10 cellular contexts compared by ENCODE assay signal in the genomic region with DNA sequence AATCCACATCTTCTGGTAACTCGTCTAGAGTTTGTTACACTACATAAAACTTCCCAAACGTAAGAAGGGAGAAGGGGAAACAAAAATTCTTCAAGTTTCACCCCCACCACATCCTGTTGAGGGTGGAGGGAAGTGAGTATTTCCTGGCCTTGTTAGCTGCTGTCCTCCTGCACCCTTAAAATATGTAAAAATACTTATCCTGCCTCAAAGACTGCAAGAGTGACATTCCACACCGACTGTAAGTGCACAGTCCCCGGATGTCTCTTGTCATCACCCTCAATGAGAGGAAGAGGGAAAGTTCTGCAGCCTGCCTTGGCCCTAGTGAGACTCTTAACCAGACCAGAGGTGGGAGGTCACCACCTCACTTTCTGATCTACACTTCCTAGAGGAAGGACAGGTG. TPM values are rescaled to one million over a fixed set of nuclear protein-coding genes. Genes with fewer than 3 reads are reported as not detected.
DNase-seq lines count a peak whose midpoint lies in the region; ATAC-seq and TF ChIP-seq lines count a peak whose summit lies in the region.
"Had no signal": no experiment of that assay in that cellular context is flagged by ENCODE, and none has a peak within 500 bp of the region (broad histone marks: within the 10 kb centered on the region; RNA-seq: fewer than 3 reads in every experiment).

No MANE protein-coding gene starts in this region.

- no peak for TF ChIP-seq CTCF in DOHH2 (IDR thresholded peaks at IDR 0.05; ENCODE audit: low read depth, low read length, poor library complexity, severe bottlenecking)
- TF ChIP-seq CTCF in gastrocnemius medialis (IDR thresholded peaks at IDR 0.05 in 4 of 5, conservative IDR thresholded peaks at IDR 0.05 in 1 of 5): no peak

- H3K27me3 Mint-ChIP-seq in activated T-helper 1 cell treated with anti-CD3 and anti-CD28 coated beads, Interleukin-12 subunit alpha, Interleukin-12 subunit beta, Interleukin-2, Interleukin-4 antibody, amounts not matched to agents 30 ng/mL and 10 ng/mL and 1 ng/mL, durations not matched to agents 14 hours and 24 hours and 36 hours (ENCODE audit: insufficient read depth): peaks cover 19% of the 10 kb centered on the region
- peaks cover 10% of the 10 kb centered on the region in 2 donors for H3K27me3 Mint-ChIP-seq in natural killer cell treated with Interleukin-12 subunit alpha and Interleukin-12 subunit beta and Interleukin-15 and Interleukin-18, amount 100 ng/mL, for 72 hours

- no peak for ATAC-seq in natural killer cell treated with Interleukin-12 subunit alpha and Interleukin-12 subunit beta and Interleukin-15 and Interleukin-18, amount 100 ng/mL, for 72 hours
- ATAC-seq in gastrocnemius medialis: no peak
- ATAC-seq in SK-N-SH treated with all-trans-retinoic acid at 6 μM for 48 hours: no peak

- peaks cover 52% of the 10 kb centered on the region for H3K4me1 Mint-ChIP-seq in activated T-helper 1 cell treated with anti-CD3 and anti-CD28 coated beads, Interleukin-12 subunit alpha, Interleukin-12 subunit beta, Interleukin-2, Interleukin-4 antibody, amounts not matched to agents 30 ng/mL and 10 ng/mL and 1 ng/mL, durations not matched to agents 14 hours and 24 hours and 36 hours (ENCODE audit: low read depth)
- peaks cover 45% of the 10 kb centered on the region in 2 donors for H3K4me1 Mint-ChIP-seq in natural killer cell treated with Interleukin-12 subunit alpha and Interleukin-12 subunit beta and Interleukin-15 and Interleukin-18, amount 100 ng/mL, for 72 hours (ENCODE audit: low read depth in 2 of 2)

- intact Hi-C loops in activated T-helper 1 cell treated with anti-CD3 and anti-CD28 coated beads, Interleukin-12 subunit alpha, Interleukin-12 subunit beta, Interleukin-2, Interleukin-4 antibody, amounts not matched to agents 30 ng/mL and 10 ng/mL and 1 ng/mL, durations not matched to agents 14 hours and 24 hours and 36 hours (cut with micrococcal nuclease): loop anchor here (1.0 to 10.0 kb wide), 2 partner anchors 12 to 257 kb away; no protein-coding TSS in a partner anchor
- intact Hi-C loops in gastrocnemius medialis (cut with DNase I; ENCODE audit: low total_unique reads): no loop called here

- peak overlapping the region; percentile 66 for H3K4me3 Mint-ChIP-seq in activated T-helper 1 cell treated with anti-CD3 and anti-CD28 coated beads, Interleukin-12 subunit alpha, Interleukin-12 subunit beta, Interleukin-2, Interleukin-4 antibody, amounts not matched to agents 30 ng/mL and 10 ng/mL and 1 ng/mL, durations not matched to agents 14 hours and 24 hours and 36 hours
- peak overlapping the region; percentile 64 for H3K4me3 Mint-ChIP-seq in natural killer cell treated with Interleukin-12 subunit alpha and Interleukin-12 subunit beta and Interleukin-15 and Interleukin-18, amount 100 ng/mL, for 72 hours

- peaks cover 13% of the 10 kb centered on the region for H3F3A ChIP-seq in DOHH2 (ENCODE audit: control insufficient read depth, insufficient read depth)

- no peaks in the 10 kb centered on the region for H3K79me2 ChIP-seq in DOHH2 (ENCODE audit: control insufficient read depth, low read length)

- H3K27me3 ChIP-seq in DOHH2 (ENCODE audit: control insufficient read depth, low read length) (no peaks in the 10 kb centered on the region), gastrocnemius medialis (no peaks in the 10 kb centered on the region)

- TF ChIP-seq POLR2A in gastrocnemius medialis (IDR thresholded peaks at IDR 0.05): no peak

- H3K27ac ChIP-seq in DOHH2 (ENCODE audit: low read depth, low read length) (peak overlapping the region; percentile 63), gastrocnemius medialis (no peak overlapping the region)
- H3K27ac ChIP-seq: SJSA1 had no signal

- H3K36me3 Mint-ChIP-seq in activated T-helper 1 cell treated with anti-CD3 and anti-CD28 coated beads, Interleukin-12 subunit alpha, Interleukin-12 subunit beta, Interleukin-2, Interleukin-4 antibody, amounts not matched to agents 30 ng/mL and 10 ng/mL and 1 ng/mL, durations not matched to agents 14 hours and 24 hours and 36 hours (ENCODE audit: low read depth): peaks cover 11% of the 10 kb centered on the region
- H3K36me3 Mint-ChIP-seq in natural killer cell treated with Interleukin-12 subunit alpha and Interleukin-12 subunit beta and Interleukin-15 and Interleukin-18, amount 100 ng/mL, for 72 hours: no peaks in the 10 kb centered on the region

- H3K9me3 ChIP-seq in DOHH2 (ENCODE audit: control insufficient read depth, insufficient read depth, low read length): no peaks in the 10 kb centered on the region
- no peaks in the 10 kb centered on the region for H3K9me3 ChIP-seq in gastrocnemius medialis

- H4K20me1 ChIP-seq in DOHH2 (ENCODE audit: control insufficient read depth, insufficient read depth, low read depth, low read length): no peaks in the 10 kb centered on the region

- in situ Hi-C loops in gastrocnemius medialis (cut with MboI; ENCODE audit: low sequenced_read_pairs in 4 of 4): no loop called here

- DNase-seq in Jurkat, Clone E6-1 (ENCODE audit: low read depth, low spot score): peak; percentile 79
- DNase-seq in activated T-helper 1 cell treated with anti-CD3 and anti-CD28 coated beads, Interleukin-12 subunit alpha, Interleukin-12 subunit beta, Interleukin-2, Interleukin-4 antibody, amounts not matched to agents 30 ng/mL and 10 ng/mL and 1 ng/mL, durations not matched to agents 14 hours and 24 hours and 36 hours (ENCODE audit: low spot score): no peak
- DNase-seq in natural killer cell treated with Interleukin-12 subunit alpha and Interleukin-12 subunit beta and Interleukin-15 and Interleukin-18, amount 100 ng/mL, for 72 hours (ENCODE audit: low spot score): no peak
- DNase-seq in islet precursor cell (no peak), ecto neural progenitor cell (ENCODE audit: low spot score) (no peak), gastrocnemius medialis (no peak)
- DNase-seq: NCI-H226 had no signal

- H3K4me3 ChIP-seq in DOHH2 (ENCODE audit: low read length) (peak overlapping the region; percentile 57), gastrocnemius medialis (no peak overlapping the region)
- peak overlapping the region; percentile 20 for H3K4me3 ChIP-seq in Jurkat, Clone E6-1 (ENCODE audit: low read length)
- H3K4me3 ChIP-seq: SJSA1 had no signal

- no peaks in the 10 kb centered on the region for H3K9me2 ChIP-seq in DOHH2 (replicated peaks; ENCODE audit: control insufficient read depth, low read length)

- peak overlapping the region; percentile 72 for H3K4me2 ChIP-seq in DOHH2 (ENCODE audit: low read length)

- H3K36me3 ChIP-seq in DOHH2 (ENCODE audit: control insufficient read depth, low read length) (no peaks in the 10 kb centered on the region), gastrocnemius medialis (no peaks in the 10 kb centered on the region)
- H3K36me3 ChIP-seq: SJSA1 had no signal

- H3K4me1 ChIP-seq in DOHH2 (ENCODE audit: control insufficient read depth, low read length) (peaks cover 53% of the 10 kb centered on the region), gastrocnemius medialis (peaks cover 12% of the 10 kb centered on the region in 2 donors)

- no peaks in the 10 kb centered on the region for H3K9me3 Mint-ChIP-seq in activated T-helper 1 cell treated with anti-CD3 and anti-CD28 coated beads, Interleukin-12 subunit alpha, Interleukin-12 subunit beta, Interleukin-2, Interleukin-4 antibody, amounts not matched to agents 30 ng/mL and 10 ng/mL and 1 ng/mL, durations not matched to agents 14 hours and 24 hours and 36 hours
- H3K9me3 Mint-ChIP-seq in natural killer cell treated with Interleukin-12 subunit alpha and Interleukin-12 subunit beta and Interleukin-15 and Interleukin-18, amount 100 ng/mL, for 72 hours: no peaks in the 10 kb centered on the region

- no peak overlapping the region for H3K27ac Mint-ChIP-seq in activated T-helper 1 cell treated with anti-CD3 and anti-CD28 coated beads, Interleukin-12 subunit alpha, Interleukin-12 subunit beta, Interleukin-2, Interleukin-4 antibody, amounts not matched to agents 30 ng/mL and 10 ng/mL and 1 ng/mL, durations not matched to agents 14 hours and 24 hours and 36 hours
- H3K27ac Mint-ChIP-seq in natural killer cell treated with Interleukin-12 subunit alpha and Interleukin-12 subunit beta and Interleukin-15 and Interleukin-18, amount 100 ng/mL, for 72 hours: peak overlapping the region; percentile 41 to 42

TF ChIP-seq in SK-N-SH treated with all-trans-retinoic acid at 6 μM for 48 hours, 23 proteins besides CTCF, POLR2A, EP300 and RAD21 (continues in another document):
- no peak for TF ChIP-seq RARB (CRISPR knock-in tag; IDR thresholded peaks at IDR 0.05)
- TF ChIP-seq ZNF565 (CRISPR knock-in tag; conservative IDR thresholded peaks at IDR 0.05; ENCODE audit: low read depth): no peak
- TF ChIP-seq SNAI2 (CRISPR knock-in tag; IDR thresholded peaks at IDR 0.05): no peak
- TF ChIP-seq ZFP30 (CRISPR knock-in tag; IDR thresholded peaks at IDR 0.05): no peak
- no peak for TF ChIP-seq GLIS3 (CRISPR knock-in tag; IDR thresholded peaks at IDR 0.05)
- TF ChIP-seq ARNTL (CRISPR knock-in tag; IDR thresholded peaks at IDR 0.05; ENCODE audit: borderline replicate concordance, low read depth): no peak

RNA-seq across cellular contexts. Expression of gene TMEM121B, which starts 3.3 kb away (rescaled TPM):
- polyA plus RNA-seq in Jurkat, Clone E6-1 (2012; ENCODE audit: insufficient read depth, insufficient read length): 1.7 TPM
- 0.20 and 0.23 TPM in 2 replicates for total RNA-seq in activated T-helper 1 cell treated with anti-CD3 and anti-CD28 coated beads, Interleukin-12 subunit alpha, Interleukin-12 subunit beta, Interleukin-2, Interleukin-4 antibody, amounts not matched to agents 30 ng/mL and 10 ng/mL and 1 ng/mL, durations not matched to agents 14 hours and 24 hours and 36 hours
- under 1 TPM; 0.14 to 0.31 TPM for total RNA-seq in natural killer cell treated with Interleukin-12 subunit alpha and Interleukin-12 subunit beta and Interleukin-15 and Interleukin-18, amount 100 ng/mL, for 72 hours
- under 1 TPM; 0.17 to 0.29 (median 0.24) TPM for total RNA-seq in gastrocnemius medialis

RNA-seq across cellular contexts. Expression of gene IL17RA, which starts 33.1 kb away (rescaled TPM):
- 8.4 TPM for polyA plus RNA-seq in Jurkat, Clone E6-1 (2012; ENCODE audit: insufficient read depth, insufficient read length)
- total RNA-seq in activated T-helper 1 cell treated with anti-CD3 and anti-CD28 coated beads, Interleukin-12 subunit alpha, Interleukin-12 subunit beta, Interleukin-2, Interleukin-4 antibody, amounts not matched to agents 30 ng/mL and 10 ng/mL and 1 ng/mL, durations not matched to agents 14 hours and 24 hours and 36 hours: 23.2 and 23.6 TPM in 2 replicates
- total RNA-seq in natural killer cell treated with Interleukin-12 subunit alpha and Interleukin-12 subunit beta and Interleukin-15 and Interleukin-18, amount 100 ng/mL, for 72 hours: 10 to 100 TPM; 26.5 to 70.5 TPM
- total RNA-seq in gastrocnemius medialis: 1 to 10 TPM; 1.4 to 3.9 (median 3.6) TPM

RNA-seq across cellular contexts. Expression of gene HDHD5, which starts 41.2 kb away (rescaled TPM):
- polyA plus RNA-seq in Jurkat, Clone E6-1 (2012; ENCODE audit: insufficient read depth, insufficient read length): 89.4 TPM
- 39.1 and 42.1 TPM in 2 replicates for total RNA-seq in activated T-helper 1 cell treated with anti-CD3 and anti-CD28 coated beads, Interleukin-12 subunit alpha, Interleukin-12 subunit beta, Interleukin-2, Interleukin-4 antibody, amounts not matched to agents 30 ng/mL and 10 ng/mL and 1 ng/mL, durations not matched to agents 14 hours and 24 hours and 36 hours
- total RNA-seq in natural killer cell treated with Interleukin-12 subunit alpha and Interleukin-12 subunit beta and Interleukin-15 and Interleukin-18, amount 100 ng/mL, for 72 hours: 10 to 100 TPM; 29.6 to 32.7 TPM
- 10 to 100 TPM; 32.0 to 38.5 (median 35.1) TPM for total RNA-seq in gastrocnemius medialis

Comparison
In these comparisons a context has a peak if more than half of its experiments do, and no peak if none do; other contexts are left out.
1. H3K4me3 ChIP-seq: peak in DOHH2 (single experiment) and Jurkat, Clone E6-1 (single experiment); none in gastrocnemius medialis (0 of 4).